18 cellular contexts compared by ENCODE assay signal in the genomic region with DNA sequence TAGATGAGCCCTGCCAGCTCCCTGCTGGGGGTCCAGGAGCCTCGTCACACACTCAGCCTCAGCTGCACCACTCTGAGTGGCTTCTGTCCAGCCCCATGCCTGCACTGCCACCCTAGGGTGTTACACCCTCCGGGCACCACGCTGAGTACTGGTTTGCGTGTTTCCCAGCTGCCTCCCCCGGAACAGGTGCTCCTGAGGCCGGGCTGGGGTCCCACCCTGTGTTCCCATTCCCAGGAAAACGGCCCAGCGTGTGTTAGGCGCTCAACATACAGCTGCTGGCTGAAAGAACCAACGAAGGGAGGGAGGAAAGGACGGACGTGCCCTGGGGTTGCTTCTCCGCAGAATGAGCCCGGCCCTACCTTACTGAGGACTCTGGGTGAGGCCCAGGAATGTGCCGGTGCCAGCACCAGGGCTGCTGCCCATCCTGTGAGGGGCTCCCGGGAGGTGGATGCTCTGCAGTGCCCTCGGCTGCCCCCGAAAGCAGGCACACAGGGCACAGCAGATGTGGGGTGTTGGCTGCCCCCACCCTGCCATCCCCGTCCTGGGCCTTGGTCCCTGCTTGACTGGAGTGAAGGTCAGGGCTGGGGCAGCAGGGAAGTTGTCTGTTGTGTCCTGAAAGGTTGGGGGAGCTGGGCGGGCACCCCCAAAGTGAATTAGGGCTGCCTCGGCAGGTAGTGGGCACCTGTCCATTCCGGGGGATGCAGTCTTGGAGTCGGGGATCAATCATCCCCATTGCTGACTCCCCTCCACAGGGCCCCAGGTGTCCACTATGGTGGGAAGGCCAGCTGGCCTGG. TPM values are rescaled to one million over a fixed set of nuclear protein-coding genes. Genes with fewer than 3 reads are reported as not detected.
DNase-seq lines count a peak whose midpoint lies in the region; ATAC-seq and TF ChIP-seq lines count a peak whose summit lies in the region.
"Had no signal": no experiment of that assay in that cellular context is flagged by ENCODE, and none has a peak within 500 bp of the region (broad histone marks: within the 10 kb centered on the region; RNA-seq: fewer than 3 reads in every experiment).

No MANE protein-coding gene starts in this region.

- TF ChIP-seq POLR2A in sigmoid colon (IDR thresholded peaks at IDR 0.05), result no peak

- no peak for TF ChIP-seq CTCF in Caco-2 (IDR thresholded peaks at IDR 0.05; ENCODE audit: insufficient read depth in 1 of 2, low read depth in 1 of 2, low read length in 1 of 2, severe bottlenecking in 1 of 2, unreplicated experiment in 1 of 2)
- no peak for TF ChIP-seq CTCF in Panc1 (IDR thresholded peaks at IDR 0.05)
- no peak for TF ChIP-seq CTCF in foreskin keratinocyte (conservative IDR thresholded peaks at IDR 0.05)
- TF ChIP-seq CTCF in sigmoid colon (IDR thresholded peaks at IDR 0.05), result no peak
- no peak for TF ChIP-seq CTCF in omental fat pad (IDR thresholded peaks at IDR 0.05)

- H3K9me3 Mint-ChIP-seq in Caco-2 (ENCODE audit: unreplicated experiment), result peaks cover 18% of the 10 kb centered on the region

- CTCF ChIA-PET in Caco-2 (lab: Charles Lee) (interaction anchor here (1.1 to 1.8 kb wide), 7 partner anchors 10 to 49 kb away, joined by 3 to 14 read pairs (median 5); no protein-coding TSS in a partner anchor), Panc1 (lab: Charles Lee) (interaction anchor here (1.6 kb wide), 1 partner anchor 18 kb away, joined by 4 read pairs; no protein-coding TSS in a partner anchor)

- H3K27me3 Mint-ChIP-seq in Caco-2 (ENCODE audit: insufficient read depth, unreplicated experiment), result no peaks in the 10 kb centered on the region

- H3K9me3 ChIP-seq in Caco-2 (no peaks in the 10 kb centered on the region), Panc1 (ENCODE audit: control insufficient read depth, insufficient read depth, low read depth, low read length) (no peaks in the 10 kb centered on the region; the same call in 1 of the 2 replicates), sigmoid colon (no peaks in the 10 kb centered on the region)

- peak overlapping the region; percentile 92 for H3K27ac Mint-ChIP-seq in Caco-2 (ENCODE audit: unreplicated experiment)
- H3K27ac Mint-ChIP-seq: dendritic cell treated with granulocyte-macrophage colony-stimulating factor and Interleukin-4, amounts not matched to agents 40 ng/mL and 50 ng/mL, for 4 days; natural killer cell had no signal

- H3K4me1 Mint-ChIP-seq in Caco-2 (ENCODE audit: low read depth, unreplicated experiment), result peaks cover 9% of the 10 kb centered on the region
- H3K4me1 Mint-ChIP-seq: natural killer cell had no signal

- H3K36me3 ChIP-seq in Caco-2 (ENCODE audit: control insufficient read depth, insufficient read depth, low read length) (peaks cover 39% of the 10 kb centered on the region), Panc1 (ENCODE audit: control insufficient read depth, insufficient read depth, low read length) (peaks cover 9% of the 10 kb centered on the region), sigmoid colon (peaks cover 23 to 53% (median 39%) of the 10 kb centered on the region in 4 donors)

- whole genome bisulfite sequencing in sigmoid colon, 2 donors, result 59 to 86% methylated on average over 23 of the region's 23 CpGs

- no peak overlapping the region for H3K4me3 Mint-ChIP-seq in Caco-2 (ENCODE audit: unreplicated experiment)
- H3K4me3 Mint-ChIP-seq: dendritic cell treated with granulocyte-macrophage colony-stimulating factor and Interleukin-4, amounts not matched to agents 40 ng/mL and 50 ng/mL, for 4 days; natural killer cell had no signal

- H3K4me1 ChIP-seq in Caco-2 (peaks cover 42% of the 10 kb centered on the region), Panc1 (ENCODE audit: control insufficient read depth, insufficient read depth, low read length) (peaks cover 60% of the 10 kb centered on the region), foreskin keratinocyte (peaks cover 27% of the 10 kb centered on the region), sigmoid colon (peaks cover 0 to 41% (median 39%) of the 10 kb centered on the region in 4 donors)

- in situ Hi-C loops in Panc1 (cut with HindIII; ENCODE audit: low pct_unique_long_range_greater_than_20kb, low sequenced_read_pairs), result no loop called here

- H3K27me3 ChIP-seq in Caco-2 (replicated peaks; ENCODE audit: control insufficient read depth, insufficient read depth, low read length) (no peaks in the 10 kb centered on the region), Panc1 (ENCODE audit: control insufficient read depth, insufficient read depth, low read length) (no peaks in the 10 kb centered on the region), foreskin keratinocyte (no peaks in the 10 kb centered on the region), sigmoid colon (no peaks in the 10 kb centered on the region)

- POLR2A ChIA-PET in Caco-2 (lab: Charles Lee), result interaction anchor here (0.5 to 1.4 kb wide), 4 partner anchors 11 to 49 kb away, joined by 5 to 13 read pairs (median 8); a partner anchor contains a TSS
- POLR2A ChIA-PET in Panc1 (lab: Charles Lee), result interaction anchor here (1.0 kb wide), 1 partner anchor 36 kb away, joined by 14 read pairs; a partner anchor contains a TSS

- H3K4me3 ChIP-seq in Caco-2 (ENCODE audit: low read depth, low read length) (no peak overlapping the region), Panc1 (ENCODE audit: low read depth in 2 of 2, low read length in 2 of 2) (no peak overlapping the region), sigmoid colon (no peak overlapping the region)

- peak overlapping the region; percentile 81 for H3K27ac ChIP-seq in Panc1 (ENCODE audit: low read length)
- H3K27ac ChIP-seq in foreskin keratinocyte, result peak overlapping the region; percentile 68
- H3K27ac ChIP-seq in sigmoid colon, result peak overlapping the region; percentile 55 to 99 (median 92)

- ATAC-seq in Panc1 (peak; percentile 7; the same call in 1 of the 2 replicates), foreskin keratinocyte (peak; percentile 6), GM19395 (IDR thresholded peaks at IDR 0.05; ENCODE audit: unreplicated experiment) (no peak), omental fat pad (ENCODE audit: low FRiP score) (no peak)
- ATAC-seq: natural killer cell; stimulated activated naive CD8-positive, alpha-beta T cell treated with anti-CD3 and anti-CD28 coated beads, Interleukin-15, Interleukin-2, amounts not matched to agents 100 U/mL and 50 U/mL, for 24 hours had no signal

- TF ChIP-seq EP300 in sigmoid colon (IDR thresholded peaks at IDR 0.05), result no peak

- intact Hi-C loops in Caco-2 (cut with micrococcal nuclease; ENCODE audit: unreplicated experiment) (loop anchor here (1.0 kb wide), 1 partner anchor 11 kb away; no protein-coding TSS in a partner anchor), Panc1 (cut with micrococcal nuclease; ENCODE audit: unreplicated experiment) (no loop called here), sigmoid colon (cut with DNase I) (no loop called here)

- BruUV-seq in Caco-2 (replicated peaks; lab: Mats Ljungman, UMichigan) (no TSS peak), Panc1 (replicated peaks; lab: Mats Ljungman, UMichigan) (no TSS peak)

- DNase-seq in Caco-2 (no peak), Panc1 (ENCODE audit: low read depth, low spot score) (no peak), foreskin keratinocyte (peak in 1 of 2 donors; percentile 73), sigmoid colon (no peak), omental fat pad (ENCODE audit: low spot score) (no peak)
- no peak for DNase-seq in activated CD4-positive, alpha-beta T cell treated with anti-CD3 and anti-CD28 coated beads for 48 hours
- no peak for DNase-seq in activated T-cell treated with anti-CD3 and anti-CD28 coated beads, Interleukin-2, amount 50 U/mL, for 1 hour
- DNase-seq: activated CD4-positive, CD25-positive, alpha-beta regulatory T cell; activated naive CD4-positive, alpha-beta T cell; GDM1; H7; hypothalamus; natural killer cell; stimulated activated CD4-positive, alpha-beta T cell treated with anti-CD3 and anti-CD28 coated beads, Interleukin-15, amount 100 ng/mL, for 24 hours; stimulated activated naive CD8-positive, alpha-beta T cell treated with anti-CD3 and anti-CD28 coated beads, Interleukin-15, Interleukin-2, amounts not matched to agents 100 U/mL and 50 U/mL, for 24 hours; T-helper 2 cell had no signal

- peaks cover 100% of the 10 kb centered on the region for H3K36me3 Mint-ChIP-seq in Caco-2 (ENCODE audit: insufficient read depth, unreplicated experiment)
- H3K36me3 Mint-ChIP-seq: natural killer cell had no signal

RNA-seq across cellular contexts. Expression of a gene that starts 16.3 kb away (rescaled TPM):
- total RNA-seq in Caco-2 (2022) (1,050 and 1,125 TPM in 2 replicates), Panc1 (2021; ENCODE audit: unreplicated experiment) (497 TPM), foreskin keratinocyte (72.6 and 87.7 TPM in 2 replicates), sigmoid colon (100 to 1,000 TPM in 3 of 4 donors, 10 to 100 TPM in 1; 53.5 to 409 (median 134) TPM), omental fat pad (100 to 1,000 TPM in 1 of 4 donors, 10 to 100 TPM in 3; 45.5 to 115 (median 62.5) TPM)
- 508 TPM for polyA plus RNA-seq in Panc1 (2012; ENCODE audit: insufficient read length)
- polyA plus RNA-seq in foreskin keratinocyte (62.3 and 75.3 TPM in 2 replicates), sigmoid colon (10 to 100 TPM in 1 of 3 donors, 1 to 10 TPM in 2; 1.8 to 56.5 (median 3.2) TPM)

RNA-seq across cellular contexts. Expression of a gene that starts 36.1 kb away (rescaled TPM):
- total RNA-seq in Caco-2 (2022) (4,496 and 4,723 TPM in 2 replicates), Panc1 (2021; ENCODE audit: unreplicated experiment) (1,761 TPM), foreskin keratinocyte (1,147 and 1,424 TPM in 2 replicates), sigmoid colon (1,000 to 10,000 TPM; 2,383 to 8,235 (median 5,456) TPM), omental fat pad (1,000 to 10,000 TPM; 1,582 to 2,182 (median 2,056) TPM)
- 4,052 TPM for polyA plus RNA-seq in Panc1 (2012; ENCODE audit: insufficient read length)
- polyA plus RNA-seq in foreskin keratinocyte (3,116 and 3,644 TPM in 2 replicates), sigmoid colon (1,000 to 10,000 TPM; 2,794 to 6,260 (median 4,441) TPM)

RNA-seq across cellular contexts. Expression of a gene that starts 48.0 kb away (rescaled TPM):
- total RNA-seq in Caco-2 (2022) (261 and 263 TPM in 2 replicates), Panc1 (2021; ENCODE audit: unreplicated experiment) (194 TPM), foreskin keratinocyte (176 and 180 TPM in 2 replicates), sigmoid colon (100 to 1,000 TPM; 100 to 130 (median 119) TPM), omental fat pad (100 to 1,000 TPM in 3 of 4 donors, 10 to 100 TPM in 1; 97.7 to 164 (median 111) TPM)
- polyA plus RNA-seq in Panc1 (2012; ENCODE audit: insufficient read length), result 315 TPM
- polyA plus RNA-seq in foreskin keratinocyte (223 and 226 TPM in 2 replicates), sigmoid colon (100 to 1,000 TPM in 1 of 3 donors, 10 to 100 TPM in 2; 61.3 to 102 (median 77.7) TPM)

RNA-seq across cellular contexts. Expression of a gene that starts 56.3 kb away (rescaled TPM):
- total RNA-seq in Caco-2 (2022) (30.7 and 36.4 TPM in 2 replicates), Panc1 (2021; ENCODE audit: unreplicated experiment) (9.8 TPM), foreskin keratinocyte (6.2 and 7.1 TPM in 2 replicates), sigmoid colon (1 to 10 TPM; 1.8 to 6.5 (median 4.2) TPM), omental fat pad (1 to 10 TPM; 1.5 to 2.8 (median 2.5) TPM)
- polyA plus RNA-seq in Panc1 (2012; ENCODE audit: insufficient read length), result 12.0 TPM
- polyA plus RNA-seq in foreskin keratinocyte (5.7 and 5.8 TPM in 2 replicates), sigmoid colon (1 to 10 TPM; 3.5 to 6.9 (median 3.6) TPM)

Comparison
In these comparisons a context has a peak if more than half of its experiments do, and no peak if none do; other contexts are left out.
1. ATAC-seq: peak in Panc1 (single experiment) and foreskin keratinocyte (single experiment); none in GM19395 (single experiment) and omental fat pad (single experiment).
2. Peak in every context shown above with its lines, with median percentiles within 50 percentile points of each other: H3K27ac ChIP-seq.